Comparison of ENCODE assay signal across 10 cellular contexts in the genomic region with DNA sequence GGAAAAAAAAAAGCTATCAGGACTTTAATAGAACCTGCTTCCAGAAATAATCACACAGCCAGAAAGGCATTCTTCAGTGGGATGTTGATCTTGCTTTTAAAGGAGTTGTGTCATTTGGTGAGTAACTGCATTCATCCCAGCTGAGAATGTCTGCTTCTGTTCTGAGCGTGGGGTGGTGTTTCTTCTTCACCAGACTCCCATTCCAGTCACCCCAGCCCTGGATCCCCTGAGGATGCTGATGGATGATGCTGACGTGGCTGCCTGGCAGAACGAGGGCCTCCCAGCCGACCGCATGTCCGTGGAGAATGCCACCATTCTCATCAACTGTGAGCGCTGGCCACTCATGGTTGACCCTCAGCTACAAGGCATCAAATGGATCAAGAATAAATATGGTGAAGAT.
"Had no signal": no experiment of that assay in that cellular context is flagged by ENCODE, and none has a peak within 500 bp of the region (broad histone marks: within the 10 kb centered on the region; RNA-seq: fewer than 3 reads in every experiment).

No MANE protein-coding gene starts in this region.

- H3K36me3 Mint-ChIP-seq: IgD-negative memory B cell had no signal

- H3K36me3 ChIP-seq: HAP-1 had no signal

- H3K4me1 Mint-ChIP-seq: IgD-negative memory B cell had no signal

- H3K4me3 Mint-ChIP-seq: HFFc6 had no signal

- DNase-seq: GM23248, GOT3, H7, HFFc6, KBM-7 had no signal

- H3K27me3 Mint-ChIP-seq: IgD-negative memory B cell had no signal

- H3K27ac Mint-ChIP-seq: HFFc6, IgD-negative memory B cell had no signal

- ATAC-seq: HCT116, HepG2 had no signal

- H3K9ac ChIP-seq: GM23248 had no signal

- H3K27ac ChIP-seq: GM23248, HL-60 had no signal

- H3K4me1 ChIP-seq: HAP-1 had no signal

- H3K4me3 ChIP-seq: GM23248, HAP-1 had no signal
